1 cellular context compared by ENCODE assay signal in genomic region chr2:17752892-17753802, GRCh38.
TF ChIP-seq lines count a peak whose summit lies in the region.

No MANE protein-coding gene starts in this region.

TF ChIP-seq in WTC11, 78 proteins besides CTCF, POLR2A, EP300 and RAD21 (continued from another document):
- TF ChIP-seq ERG (CRISPR knock-in tag; IDR thresholded peaks at IDR 0.05) (no peak), CDX4 (CRISPR knock-in tag; IDR thresholded peaks at IDR 0.05; ENCODE audit: borderline replicate concordance) (no peak), ZBTB43 (CRISPR knock-in tag; IDR thresholded peaks at IDR 0.05) (no peak), AFF4 (CRISPR knock-in tag; IDR thresholded peaks at IDR 0.05; ENCODE audit: borderline replicate concordance) (no peak), E2F4 (CRISPR knock-in tag; IDR thresholded peaks at IDR 0.05; ENCODE audit: borderline replicate concordance, low read depth) (no peak)
